Comparison of ENCODE assay signal across 1 cellular context in genomic region chr3:158703566-158703965, GRCh38.
TF ChIP-seq lines count a peak whose summit lies in the region.

No MANE protein-coding gene starts in this region.

TF ChIP-seq in IMR-90, 13 proteins besides CTCF, POLR2A, EP300 and RAD21:
- no peak for TF ChIP-seq ELK1 (IDR thresholded peaks at IDR 0.05; ENCODE audit: borderline replicate concordance, low read depth, low read length)
- TF ChIP-seq CEBPB (IDR thresholded peaks at IDR 0.05; ENCODE audit: low read depth, low read length) = 0 out of 2 replicates have a peak, but pooled peaks have one; percentile 7
